13 cellular contexts compared by ENCODE assay signal in genomic region chr10:4650109-4650508, GRCh38.
DNase-seq lines count a peak whose midpoint lies in the region; ATAC-seq and TF ChIP-seq lines count a peak whose summit lies in the region.
"Had no signal": no experiment of that assay in that cellular context is flagged by ENCODE, and none has a peak within 500 bp of the region (broad histone marks: within the 10 kb centered on the region; RNA-seq: fewer than 3 reads in every experiment).

No MANE protein-coding gene starts in this region.

- no peaks in the 10 kb centered on the region for H3K79me2 ChIP-seq in GM23338 (replicated peaks; ENCODE audit: insufficient read depth)

- H3K4me3 Mint-ChIP-seq in natural killer cell treated with Interleukin-12 subunit alpha and Interleukin-12 subunit beta and Interleukin-15 and Interleukin-18, amount 100 ng/mL, for 72 hours, result no peak overlapping the region
- H3K4me3 Mint-ChIP-seq in GM23338, result no peak overlapping the region

- no peak overlapping the region for H3K4me2 ChIP-seq in GM23338

- H3K9me2 ChIP-seq in GM23338 (ENCODE audit: insufficient read depth), result 0 out of 2 replicates have a peak, but pooled peaks cover 3% of the 10 kb centered on the region

- no peaks in the 10 kb centered on the region for H3K36me3 Mint-ChIP-seq in natural killer cell treated with Interleukin-12 subunit alpha and Interleukin-12 subunit beta and Interleukin-15 and Interleukin-18, amount 100 ng/mL, for 72 hours
- H3K36me3 Mint-ChIP-seq in GM23338 (ENCODE audit: low read depth), result no peaks in the 10 kb centered on the region

- DNase-seq in EH (ENCODE audit: low read depth) (peak; percentile 59), NCI-H748 treated with DMSO at 0.1 percent for 48 hours (lab: John Stamatoyannopoulos, UW) (peak; percentile 30), fibroblast of peridontal ligament (ENCODE audit: extremely low read depth) (peak; percentile 71), sciatic nerve (ENCODE audit: low spot score) (no peak), H4 (ENCODE audit: low spot score) (no peak), GM23338 (ENCODE audit: low spot score) (no peak)
- DNase-seq in natural killer cell treated with Interleukin-12 subunit alpha and Interleukin-12 subunit beta and Interleukin-15 and Interleukin-18, amount 100 ng/mL, for 72 hours (ENCODE audit: low spot score), result no peak
- DNase-seq: body of pancreas, Caco-2, foreskin melanocyte, NCI-H2029 had no signal

- no peaks in the 10 kb centered on the region for H3K9me3 Mint-ChIP-seq in natural killer cell treated with Interleukin-12 subunit alpha and Interleukin-12 subunit beta and Interleukin-15 and Interleukin-18, amount 100 ng/mL, for 72 hours
- no peaks in the 10 kb centered on the region for H3K9me3 Mint-ChIP-seq in GM23338

- peaks cover 0 to 10% of the 10 kb centered on the region in 2 donors for H3K27me3 Mint-ChIP-seq in natural killer cell treated with Interleukin-12 subunit alpha and Interleukin-12 subunit beta and Interleukin-15 and Interleukin-18, amount 100 ng/mL, for 72 hours
- H3K27me3 Mint-ChIP-seq in GM23338 (ENCODE audit: insufficient read depth, low read depth, poor library complexity), result peaks cover 2% of the 10 kb centered on the region

- intact Hi-C loops in sciatic nerve (cut with DNase I), result no loop called here

- H3K4me1 Mint-ChIP-seq in natural killer cell treated with Interleukin-12 subunit alpha and Interleukin-12 subunit beta and Interleukin-15 and Interleukin-18, amount 100 ng/mL, for 72 hours (ENCODE audit: low read depth in 2 of 2), result peaks cover 5 to 13% of the 10 kb centered on the region in 2 donors
- H3K4me1 Mint-ChIP-seq in GM23338, result peaks cover 27% of the 10 kb centered on the region; the same call in 2 of the 3 replicates

- H2AFZ ChIP-seq in GM23338, result no peak overlapping the region

- peaks cover 18% of the 10 kb centered on the region for H3K4me1 ChIP-seq in GM23338 (ENCODE audit: insufficient read depth)
- H3K4me1 ChIP-seq: body of pancreas, Caco-2 had no signal

- no peaks in the 10 kb centered on the region for H4K20me1 ChIP-seq in GM23338 (replicated peaks; ENCODE audit: insufficient read depth)

- H3K36me3 ChIP-seq in GM23338 (ENCODE audit: insufficient read depth), result no peaks in the 10 kb centered on the region

- H3K27ac ChIP-seq in GM23338 (ENCODE audit: low read depth), result no peak overlapping the region
- H3K27ac ChIP-seq: body of pancreas had no signal

- ATAC-seq in sciatic nerve (peak; percentile 72), GM21381 (IDR thresholded peaks at IDR 0.05; ENCODE audit: unreplicated experiment) (no peak), GM23338 (no peak)
- ATAC-seq in natural killer cell treated with Interleukin-12 subunit alpha and Interleukin-12 subunit beta and Interleukin-15 and Interleukin-18, amount 100 ng/mL, for 72 hours, result no peak
- ATAC-seq: body of pancreas, GM12878 had no signal

- TF ChIP-seq CTCF in GM23338 (conservative IDR thresholded peaks at IDR 0.05; ENCODE audit: low read depth in 2 of 2), result no peak

- no peak overlapping the region for H3K27ac Mint-ChIP-seq in natural killer cell treated with Interleukin-12 subunit alpha and Interleukin-12 subunit beta and Interleukin-15 and Interleukin-18, amount 100 ng/mL, for 72 hours
- no peak overlapping the region for H3K27ac Mint-ChIP-seq in GM23338

- no peak overlapping the region for H3K4me3 ChIP-seq in GM23338
- H3K4me3 ChIP-seq: body of pancreas, GM12878 had no signal

- H3K27me3 ChIP-seq in GM23338 (ENCODE audit: insufficient read depth), result no peaks in the 10 kb centered on the region
- H3K27me3 ChIP-seq: body of pancreas had no signal

- H3F3A ChIP-seq in GM23338 (replicated peaks; ENCODE audit: low read depth), result no peaks in the 10 kb centered on the region

TF ChIP-seq in GM23338, 12 proteins besides CTCF, POLR2A, EP300 and RAD21 (continues in another document):
- TF ChIP-seq JUNB (IDR thresholded peaks at IDR 0.05; ENCODE audit: unreplicated experiment) (no peak), ZNF114 (CRISPR knock-in tag; IDR thresholded peaks at IDR 0.05) (no peak), ZNF331 (CRISPR knock-in tag; IDR thresholded peaks at IDR 0.05; ENCODE audit: low read depth) (no peak), STAT1 (IDR thresholded peaks at IDR 0.05; ENCODE audit: unreplicated experiment) (no peak), NANOG (IDR thresholded peaks at IDR 0.05; ENCODE audit: borderline replicate concordance) (no peak), ZNF462 (CRISPR knock-in tag; IDR thresholded peaks at IDR 0.05) (no peak)
- TF ChIP-seq, protein P1, sequence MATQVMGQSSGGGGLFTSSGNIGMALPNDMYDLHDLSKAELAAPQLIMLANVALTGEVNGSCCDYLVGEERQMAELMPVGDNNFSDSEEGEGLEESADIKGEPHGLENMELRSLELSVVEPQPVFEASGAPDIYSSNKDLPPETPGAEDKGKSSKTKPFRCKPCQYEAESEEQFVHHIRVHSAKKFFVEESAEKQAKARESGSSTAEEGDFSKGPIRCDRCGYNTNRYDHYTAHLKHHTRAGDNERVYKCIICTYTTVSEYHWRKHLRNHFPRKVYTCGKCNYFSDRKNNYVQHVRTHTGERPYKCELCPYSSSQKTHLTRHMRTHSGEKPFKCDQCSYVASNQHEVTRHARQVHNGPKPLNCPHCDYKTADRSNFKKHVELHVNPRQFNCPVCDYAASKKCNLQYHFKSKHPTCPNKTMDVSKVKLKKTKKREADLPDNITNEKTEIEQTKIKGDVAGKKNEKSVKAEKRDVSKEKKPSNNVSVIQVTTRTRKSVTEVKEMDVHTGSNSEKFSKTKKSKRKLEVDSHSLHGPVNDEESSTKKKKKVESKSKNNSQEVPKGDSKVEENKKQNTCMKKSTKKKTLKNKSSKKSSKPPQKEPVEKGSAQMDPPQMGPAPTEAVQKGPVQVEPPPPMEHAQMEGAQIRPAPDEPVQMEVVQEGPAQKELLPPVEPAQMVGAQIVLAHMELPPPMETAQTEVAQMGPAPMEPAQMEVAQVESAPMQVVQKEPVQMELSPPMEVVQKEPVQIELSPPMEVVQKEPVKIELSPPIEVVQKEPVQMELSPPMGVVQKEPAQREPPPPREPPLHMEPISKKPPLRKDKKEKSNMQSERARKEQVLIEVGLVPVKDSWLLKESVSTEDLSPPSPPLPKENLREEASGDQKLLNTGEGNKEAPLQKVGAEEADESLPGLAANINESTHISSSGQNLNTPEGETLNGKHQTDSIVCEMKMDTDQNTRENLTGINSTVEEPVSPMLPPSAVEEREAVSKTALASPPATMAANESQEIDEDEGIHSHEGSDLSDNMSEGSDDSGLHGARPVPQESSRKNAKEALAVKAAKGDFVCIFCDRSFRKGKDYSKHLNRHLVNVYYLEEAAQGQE (IDR thresholded peaks at IDR 0.05; ENCODE audit: unreplicated experiment), result no peak

Comparison
In these comparisons a context has a peak if more than half of its experiments do, and no peak if none do; other contexts are left out.
1. DNase-seq: peak in EH (single experiment), NCI-H748 treated with DMSO at 0.1 percent for 48 hours (single experiment) and fibroblast of peridontal ligament (single experiment); none in sciatic nerve (single experiment), H4 (single experiment), natural killer cell treated with Interleukin-12 subunit alpha and Interleukin-12 subunit beta and Interleukin-15 and Interleukin-18, amount 100 ng/mL, for 72 hours (single experiment) and GM23338 (single experiment).